10 cellular contexts compared by ENCODE assay signal in genomic region chr20:5918856-5919633, GRCh38. TPM values are rescaled to one million over a fixed set of nuclear protein-coding genes. Genes with fewer than 3 reads are reported as not detected.
DNase-seq lines count a peak whose midpoint lies in the region; ATAC-seq and TF ChIP-seq lines count a peak whose summit lies in the region.
"Had no signal": no experiment of that assay in that cellular context is flagged by ENCODE, and none has a peak within 500 bp of the region (broad histone marks: within the 10 kb centered on the region; RNA-seq: fewer than 3 reads in every experiment).

No MANE protein-coding gene starts in this region.

- intact Hi-C loops in Calu3 (cut with micrococcal nuclease; ENCODE audit: unreplicated experiment) = no loop called here
- intact Hi-C loops in heart right ventricle (cut with DNase I) = no loop called here
- intact Hi-C loops in left ventricle myocardium inferior (cut with micrococcal nuclease) = no loop called here

- H3K4me3 ChIP-seq in heart right ventricle (no peak overlapping the region), left ventricle myocardium inferior (no peak overlapping the region)
- H3K4me3 ChIP-seq: cardiac muscle cell, suprapubic skin had no signal

- H3K4me1 ChIP-seq in heart right ventricle (peaks cover 0 to 10% (median 0%) of the 10 kb centered on the region in 9 donors), left ventricle myocardium inferior (no peaks in the 10 kb centered on the region)
- H3K4me1 ChIP-seq: suprapubic skin had no signal

- peak overlapping the region; percentile 26 for H3K27ac Mint-ChIP-seq in Calu3 (ENCODE audit: unreplicated experiment)
- no peak overlapping the region for H3K27ac Mint-ChIP-seq in WTC11

- H3K36me3 ChIP-seq in heart right ventricle (no peaks in the 10 kb centered on the region), left ventricle myocardium inferior (no peaks in the 10 kb centered on the region)
- H3K36me3 ChIP-seq: cardiac muscle cell, suprapubic skin had no signal

- H3K27ac ChIP-seq in heart right ventricle = no peak overlapping the region
- H3K27ac ChIP-seq in left ventricle myocardium inferior (replicated peaks) = no peak overlapping the region
- H3K27ac ChIP-seq: cardiac muscle cell, suprapubic skin had no signal

- H3K4me1 Mint-ChIP-seq in Calu3 (ENCODE audit: low read depth, unreplicated experiment) (peaks cover 12% of the 10 kb centered on the region), WTC11 (peaks cover 20% of the 10 kb centered on the region)

- H3K4me3 Mint-ChIP-seq in Calu3 (ENCODE audit: low read depth, unreplicated experiment) (no peak overlapping the region), WTC11 (no peak overlapping the region)

- H3K9me3 ChIP-seq in heart right ventricle (no peaks in the 10 kb centered on the region), left ventricle myocardium inferior (replicated peaks) (no peaks in the 10 kb centered on the region)
- H3K9me3 ChIP-seq: suprapubic skin had no signal

- CTCF ChIA-PET in Calu3 (lab: Charles Lee) = no interaction called here
- CTCF ChIA-PET in WTC11 (lab: Charles Lee) = interaction anchor here (0.6 to 1.6 kb wide), 4 partner anchors 8 to 390 kb away, joined by 3 to 13 read pairs (median 4); partner anchors contain the start of genes MCM8 and TRMT6
- CTCF ChIA-PET in HEK293T (lab: Yijun Ruan, JAX) = no interaction called here

- H3K27me3 Mint-ChIP-seq in Calu3 (ENCODE audit: unreplicated experiment) = peaks cover 40% of the 10 kb centered on the region
- peaks cover 6% of the 10 kb centered on the region; the same call in 1 of the 2 replicates for H3K27me3 Mint-ChIP-seq in WTC11 (ENCODE audit: low read depth)

- no peak for TF ChIP-seq CTCF in Calu3 (IDR thresholded peaks at IDR 0.05; ENCODE audit: unreplicated experiment)
- TF ChIP-seq CTCF in WTC11 (IDR thresholded peaks at IDR 0.05) = no peak
- TF ChIP-seq CTCF in heart right ventricle (IDR thresholded peaks at IDR 0.05) = no peak
- TF ChIP-seq CTCF in left ventricle myocardium inferior (IDR thresholded peaks at IDR 0.05; ENCODE audit: borderline replicate concordance) = no peak

- H3K36me3 Mint-ChIP-seq in Calu3 (ENCODE audit: insufficient read depth, unreplicated experiment) (no peaks in the 10 kb centered on the region), WTC11 (no peaks in the 10 kb centered on the region)

- H3K9me3 Mint-ChIP-seq in Calu3 (ENCODE audit: low read depth, unreplicated experiment) (peaks cover 4% of the 10 kb centered on the region), WTC11 (peaks cover 6% of the 10 kb centered on the region)

- POLR2A ChIA-PET in WTC11 (lab: Charles Lee) = interaction anchor here (0.5 to 0.6 kb wide), 2 partner anchors 161 to 381 kb away, joined by 3 read pairs; no protein-coding TSS in a partner anchor
- POLR2A ChIA-PET in HEK293T (lab: Yijun Ruan, JAX) = no interaction called here

- H3K27me3 ChIP-seq in heart right ventricle (peaks cover 0 to 13% (median 0%) of the 10 kb centered on the region in 7 donors), left ventricle myocardium inferior (ENCODE audit: low read depth) (peaks cover 19% of the 10 kb centered on the region)
- H3K27me3 ChIP-seq: cardiac muscle cell had no signal

- no TSS peak for BruUV-seq in Calu3 (replicated peaks; lab: Mats Ljungman, UMichigan)

- peak; percentile 65 for ATAC-seq in WTC11
- no peak for ATAC-seq in heart right ventricle

- WGBS in heart right ventricle, 2 donors = 58 to 60% methylated on average over 4 of the region's 4 CpGs

- DNase-seq in Calu3 (peak; percentile 5), HT-29 (ENCODE audit: low spot score) (peak; percentile 46), WTC11 (ENCODE audit: low spot score) (no peak), iris pigment epithelial cell (ENCODE audit: low read depth) (peak; percentile 79), heart right ventricle (no peak), NCI-H748 treated with DMSO at 0.1 percent for 48 hours (lab: John Stamatoyannopoulos, UW) (no peak), HEK293T (ENCODE audit: extremely low spot score) (no peak), left ventricle myocardium inferior (no peak)

TF ChIP-seq in WTC11, 78 proteins besides CTCF, POLR2A, EP300 and RAD21:
- TF ChIP-seq ZBTB21 (CRISPR knock-in tag; IDR thresholded peaks at IDR 0.05; ENCODE audit: borderline replicate concordance) = no peak
- no peak for TF ChIP-seq JAZF1 (CRISPR knock-in tag; IDR thresholded peaks at IDR 0.05)
- TF ChIP-seq IRF2 (CRISPR knock-in tag; IDR thresholded peaks at IDR 0.05; ENCODE audit: borderline replicate concordance, low read depth) = no peak
- no peak for TF ChIP-seq ZNF416 (CRISPR knock-in tag; IDR thresholded peaks at IDR 0.05)
- TF ChIP-seq ZNF317 (CRISPR knock-in tag; IDR thresholded peaks at IDR 0.05; ENCODE audit: borderline replicate concordance, low read depth) = no peak
TF ChIP-seq in WTC11: peak in this region for 0.

TF ChIP-seq in HEK293T, 16 proteins besides CTCF, POLR2A, EP300 and RAD21:
- no peak for TF ChIP-seq FOXA1 (IDR thresholded peaks at IDR 0.05)
TF ChIP-seq in HEK293T: peak in this region for 0.

RNA-seq across cellular contexts. Expression of gene CHGB, which starts 7.7 kb away (rescaled TPM):
- total RNA-seq in Calu3 (2022) (0.15 TPM in 1 of 2 replicates, not detected in the other), WTC11 (2021) (1.3 to 1.4 TPM (median 1.4 TPM) in 3 replicates), heart right ventricle (10 to 100 TPM in 1 of 10 donors, 1 to 10 TPM in 8, under 1 TPM in 1; 0.98 to 36.5 (median 4.8) TPM), left ventricle myocardium inferior (10.6 TPM)
- not detected in 2 replicates for total RNA-seq in HT-29 (2014; rRNA removed; shearing (Covaris generic))
- 1 to 10 TPM; 1.0 to 1.3 TPM for polyA plus RNA-seq in heart right ventricle
- total RNA-seq: suprapubic skin had no signal

RNA-seq across cellular contexts. Expression of gene TRMT6, which starts 31.3 kb away (rescaled TPM):
- 14.2 and 15.5 TPM in 2 replicates for total RNA-seq in Calu3 (2022)
- 15.5 and 17.8 TPM in 2 replicates for total RNA-seq in HT-29 (2014; rRNA removed; shearing (Covaris generic))
- 15.4 to 17.2 TPM (median 16.7 TPM) in 3 replicates for total RNA-seq in WTC11 (2021)
- total RNA-seq in heart right ventricle = 10 to 100 TPM in 3 of 10 donors, 1 to 10 TPM in 7; 7.6 to 12.8 (median 9.2) TPM
- 1 to 10 TPM; 3.7 to 9.4 TPM for polyA plus RNA-seq in heart right ventricle
- 7.2 TPM for total RNA-seq in left ventricle myocardium inferior

RNA-seq across cellular contexts. Expression of gene MCM8, which starts 31.4 kb away (rescaled TPM):
- total RNA-seq in Calu3 (2022) (18.4 and 20.6 TPM in 2 replicates), WTC11 (2021) (28.0 to 29.5 TPM (median 29.5 TPM) in 3 replicates), heart right ventricle (1 to 10 TPM; 6.1 to 8.9 (median 6.4) TPM), left ventricle myocardium inferior (6.9 TPM)
- total RNA-seq in HT-29 (2014; rRNA removed; shearing (Covaris generic)) = 11.6 and 14.0 TPM in 2 replicates
- polyA plus RNA-seq in heart right ventricle = 1 to 10 TPM; 2.0 to 2.7 TPM

Comparison
In these comparisons a context has a peak if more than half of its experiments do, and no peak if none do; other contexts are left out.
1. DNase-seq: peak in Calu3 (single experiment), HT-29 (single experiment) and iris pigment epithelial cell (single experiment); none in WTC11 (single experiment), heart right ventricle (0 of 2), NCI-H748 treated with DMSO at 0.1 percent for 48 hours (single experiment), HEK293T (single experiment) and left ventricle myocardium inferior (single experiment).